8 cellular contexts compared by ENCODE assay signal in the genomic region with DNA sequence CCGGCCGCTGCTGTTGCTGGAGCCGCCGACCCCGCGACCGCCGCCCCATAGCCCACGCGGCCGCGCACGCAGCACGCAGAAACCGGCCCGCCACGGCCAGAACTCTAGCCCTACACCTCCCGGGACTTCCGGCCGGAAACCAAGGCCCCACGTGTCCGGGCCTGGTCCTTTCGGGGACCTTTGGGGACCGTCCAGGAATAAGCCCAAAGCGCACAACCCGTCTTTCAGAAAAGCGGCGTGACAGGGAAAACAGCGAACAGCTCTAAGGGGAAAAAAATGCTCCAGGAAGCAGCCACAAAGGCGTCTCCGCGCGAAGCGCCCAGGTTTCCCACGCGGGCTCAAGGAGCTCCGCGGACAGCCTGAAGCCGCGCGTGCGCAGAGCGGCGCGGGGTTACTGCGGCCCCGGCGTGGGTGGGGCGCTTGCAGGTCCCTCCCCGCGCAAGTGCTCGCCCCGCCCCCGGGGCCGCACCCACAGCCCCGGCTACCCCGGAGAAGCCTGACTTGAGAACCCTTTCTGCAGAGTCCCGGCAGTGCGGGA. TPM values are rescaled to one million over a fixed set of nuclear protein-coding genes. Genes with fewer than 3 reads are reported as not detected.
DNase-seq lines count a peak whose midpoint lies in the region; ATAC-seq and TF ChIP-seq lines count a peak whose summit lies in the region.

A gene (minus strand): TSS at position 114 of the 538 bp plus-strand sequence. CDS start 65 bp downstream, at position 49.
A gene with protein sequence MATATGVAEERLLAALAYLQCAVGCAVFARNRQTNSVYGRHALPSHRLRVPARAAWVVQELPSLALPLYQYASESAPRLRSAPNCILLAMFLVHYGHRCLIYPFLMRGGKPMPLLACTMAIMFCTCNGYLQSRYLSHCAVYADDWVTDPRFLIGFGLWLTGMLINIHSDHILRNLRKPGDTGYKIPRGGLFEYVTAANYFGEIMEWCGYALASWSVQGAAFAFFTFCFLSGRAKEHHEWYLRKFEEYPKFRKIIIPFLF (plus strand): TSS at position 510 of the 538 bp plus-strand sequence. CDS start 137 bp downstream, outside the sequence.

- H3K27me3 ChIP-seq in left lung: no peaks in the 10 kb centered on the region

- TF ChIP-seq CTCF in C4-2B (conservative IDR thresholded peaks at IDR 0.05): no peak
- TF ChIP-seq CTCF in left lung (IDR thresholded peaks at IDR 0.05): no peak

- no peaks in the 10 kb centered on the region for H3K9me3 ChIP-seq in left lung

- peak within 1 kb of the TSS; percentile 77 for H3K27ac ChIP-seq in C4-2B
- H3K27ac ChIP-seq in left lung: peak within 1 kb of the TSS; percentile 94 to 97

- peak; percentile 98 for DNase-seq in NCI-H748 (lab: John Stamatoyannopoulos, UW; ENCODE audit: unreplicated experiment)
- DNase-seq in activated CD4-positive, alpha-beta T cell treated with anti-CD3 and anti-CD28 coated beads, Interleukin-2, amount 50 U/mL, for 1 hour: peak; percentile 89
- DNase-seq in cortex of kidney (lab: John Stamatoyannopoulos, UW): peak; percentile 90
- DNase-seq in left lung: peak; percentile 93 to 98
- peak; percentile 91 for DNase-seq in stimulated activated CD4-positive, alpha-beta T cell treated with anti-CD3 and anti-CD28 coated beads, Interleukin-2, amount 100 ng/mL, for 4 hours (ENCODE audit: low read depth)

- ATAC-seq in GM19395 (IDR thresholded peaks at IDR 0.05; ENCODE audit: unreplicated experiment) (peak; percentile 90), HG03558 (IDR thresholded peaks at IDR 0.05; ENCODE audit: extremely low read depth, unreplicated experiment) (peak; percentile 74), left lung (peak; percentile 97)

- H3K4me3 ChIP-seq in left lung: peak within 1 kb of the TSS; percentile 89 to 99

- peaks cover 0 to 34% of the 10 kb centered on the region in 2 donors for H3K36me3 ChIP-seq in left lung

- intact Hi-C loops in left lung (cut with DNase I): loop anchor here in 1 of 2 donors (10.0 kb wide), 1 partner anchor 112 kb away; no protein-coding TSS in a partner anchor

- H3K4me1 ChIP-seq in left lung: peaks cover 0 to 39% of the 10 kb centered on the region in 2 donors

RNA-seq across cellular contexts. Expression of the first gene that starts in this region (rescaled TPM):
- total RNA-seq in left lung: 10 to 100 TPM; 37.5 to 49.5 TPM

RNA-seq across cellular contexts. Expression of the second gene that starts in this region (rescaled TPM):
- 10 to 100 TPM; 10.1 to 14.5 TPM for total RNA-seq in left lung

Comparison
In these comparisons a context has a peak if more than half of its experiments do, and no peak if none do; other contexts are left out.
1. Peak in every context shown above with its lines: DNase-seq, ATAC-seq, H3K4me3 ChIP-seq and H3K27ac ChIP-seq.